In the genomic region with DNA sequence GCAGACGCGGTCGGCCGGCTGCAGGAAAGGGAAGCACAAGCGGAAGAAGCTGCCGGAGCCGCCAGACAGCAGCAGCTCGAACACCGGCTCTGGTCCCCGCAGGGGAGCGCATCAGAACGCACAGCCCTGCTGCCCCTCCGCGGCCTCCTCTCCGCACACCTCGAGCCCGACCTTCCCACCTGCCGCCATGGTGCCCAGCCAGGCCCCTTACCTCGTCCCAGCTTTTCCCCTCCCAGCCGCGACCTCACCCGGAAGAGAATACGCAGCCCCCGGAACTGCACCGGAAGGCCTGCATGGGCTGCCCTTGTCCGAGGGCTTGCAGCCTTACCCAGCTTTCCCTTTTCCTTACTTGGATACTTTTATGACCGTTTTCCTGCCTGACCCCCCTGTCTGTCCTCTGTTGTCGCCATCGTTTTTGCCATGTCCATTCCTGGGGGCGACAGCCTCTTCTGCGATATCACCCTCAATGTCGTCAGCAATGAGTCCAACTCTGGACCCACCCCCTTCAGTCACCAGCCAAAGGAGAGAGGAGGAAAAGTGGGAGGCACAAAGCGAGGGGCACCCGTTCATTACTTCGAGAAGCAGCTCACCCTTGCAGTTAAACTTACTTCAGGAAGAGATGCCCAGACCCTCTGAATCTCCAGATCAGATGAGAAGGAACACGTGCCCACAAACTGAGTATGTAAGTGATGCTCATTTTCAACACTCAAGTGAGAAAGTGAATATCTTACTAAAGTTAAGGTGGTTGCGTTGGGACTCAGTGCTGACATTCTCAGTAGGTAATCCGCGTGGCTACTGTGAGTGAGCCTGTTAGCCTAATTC, we compare ENCODE assay signal across 8 cellular contexts. TPM values are rescaled to one million over a fixed set of nuclear protein-coding genes. Genes with fewer than 3 reads are reported as not detected.
DNase-seq lines count a peak whose midpoint lies in the region; ATAC-seq and TF ChIP-seq lines count a peak whose summit lies in the region.

No MANE protein-coding gene starts in this region.

- H4K20me1 ChIP-seq in BLaER1 = no peaks in the 10 kb centered on the region

- no peak for ATAC-seq in HG02759 (IDR thresholded peaks at IDR 0.05; ENCODE audit: unreplicated experiment)

- H3K36me3 ChIP-seq in BLaER1 (peaks cover 8% of the 10 kb centered on the region), ovary (no peaks in the 10 kb centered on the region)

- H3K27me3 ChIP-seq in BLaER1 (no peaks in the 10 kb centered on the region), ovary (no peaks in the 10 kb centered on the region)

- H3K27ac ChIP-seq in BLaER1 (no peak overlapping the region; the same call in 1 of the 2 replicates), ovary (no peak overlapping the region)

- H3K4me3 ChIP-seq in BLaER1 (no peak overlapping the region), ovary (peak overlapping the region; percentile 22)

- TF ChIP-seq POLR2A in ovary (IDR thresholded peaks at IDR 0.05) = no peak

- H3K9me3 ChIP-seq in BLaER1 = no peaks in the 10 kb centered on the region
- no peaks in the 10 kb centered on the region for H3K9me3 ChIP-seq in ovary

- H3K4me1 ChIP-seq in BLaER1 = peaks cover 71% of the 10 kb centered on the region
- H3K4me1 ChIP-seq in ovary (ENCODE audit: insufficient read depth) = no peaks in the 10 kb centered on the region

- 77 to 87% (median 84%) methylated on average over 39 of the region's 39 CpGs for WGBS in ovary, 3 donors

- intact Hi-C loops in ovary (cut with DNase I) = no loop called here

- no peak for TF ChIP-seq EP300 in ovary (IDR thresholded peaks at IDR 0.05)

- H3K9ac ChIP-seq in BLaER1 = no peak overlapping the region

- no peak for TF ChIP-seq CTCF in ovary (IDR thresholded peaks at IDR 0.05)

- H3K4me2 ChIP-seq in BLaER1 = peak overlapping the region; percentile 15; the same call in 1 of the 2 replicates

- peak; percentile 17 for DNase-seq in RPMI8226
- peak; percentile 33 for DNase-seq in amniotic epithelial cell (ENCODE audit: low read depth)
- DNase-seq in ovary = peak in 1 of 5 donors; percentile 31
- no peak for DNase-seq in HT-29 (ENCODE audit: low spot score)
- DNase-seq in putamen (ENCODE audit: low spot score) = no peak
- no peak for DNase-seq in GDM1 (lab: John Stamatoyannopoulos, UW)

RNA-seq across cellular contexts. Expression of a gene that starts 25.5 kb away (rescaled TPM):
- not detected for total RNA-seq in ovary
- under 1 TPM; 0.04 to 0.55 TPM for polyA plus RNA-seq in ovary
- not detected in 2 replicates for total RNA-seq in HT-29 (2014; rRNA removed; shearing (Covaris generic))

RNA-seq across cellular contexts. Expression of a gene that starts 43.3 kb away (rescaled TPM):
- total RNA-seq in ovary = 10 to 100 TPM; 11.9 to 49.8 (median 32.6) TPM
- 10 to 100 TPM; 17.7 to 18.1 TPM for polyA plus RNA-seq in ovary
- total RNA-seq in HT-29 (2014; rRNA removed; shearing (Covaris generic)) = 3.2 and 3.9 TPM in 2 replicates

RNA-seq across cellular contexts. Expression of a gene that starts 56.2 kb away (rescaled TPM):
- total RNA-seq in ovary = 100 to 1,000 TPM in 1 of 7 donors, 10 to 100 TPM in 6; 50.4 to 104 (median 93.5) TPM
- polyA plus RNA-seq in ovary = 100 to 1,000 TPM in 1 of 2 donors, 10 to 100 TPM in 1; 60.5 to 220 TPM
- total RNA-seq in HT-29 (2014; rRNA removed; shearing (Covaris generic)) = 49.2 and 50.7 TPM in 2 replicates

Comparison
In these comparisons a context has a peak if more than half of its experiments do, and no peak if none do; other contexts are left out.
1. DNase-seq: peak in RPMI8226 (single experiment) and amniotic epithelial cell (single experiment); none in HT-29 (single experiment), putamen (single experiment) and GDM1 (single experiment).